Comparison of ENCODE assay signal across 18 cellular contexts in the genomic region with DNA sequence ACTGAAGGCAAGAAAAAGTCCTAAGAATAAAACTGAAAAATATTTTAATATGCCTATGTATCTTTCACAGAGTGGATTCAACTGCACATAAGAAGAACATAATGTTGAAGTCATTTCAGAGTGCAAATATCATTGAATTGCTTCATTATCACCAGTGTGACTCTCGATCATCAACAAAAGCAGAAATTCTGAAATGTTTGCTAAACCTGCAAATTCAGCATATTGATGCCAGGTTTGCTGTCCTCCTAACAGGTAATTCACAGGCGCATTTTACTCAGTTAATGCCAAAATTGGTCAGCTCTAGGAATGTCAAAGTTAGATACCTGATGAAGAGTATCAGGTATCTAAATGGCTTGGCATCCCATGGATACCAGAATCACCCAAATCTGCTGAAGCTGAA. TPM values are rescaled to one million over a fixed set of nuclear protein-coding genes. Genes with fewer than 3 reads are reported as not detected.
A peak's percentile ranks its signal among the peaks of the same experiment; 100 is the strongest.
DNase-seq lines count a peak whose midpoint lies in the region; ATAC-seq, FAIRE-seq and TF ChIP-seq lines count a peak whose summit lies in the region.
"Had no signal": no experiment of that assay in that cellular context is flagged by ENCODE, and none has a peak within 500 bp of the region (broad histone marks: within the 10 kb centered on the region; RNA-seq: fewer than 3 reads in every experiment).

No MANE protein-coding gene starts in this region.

- WGBS in smooth muscle cell (ENCODE audit: low lambda C conversion rate), result 97% methylated on average over 2 of the region's 2 CpGs

- intact Hi-C loops in natural killer cell (cut with micrococcal nuclease) (no loop called here), PC-3 (cut with micrococcal nuclease) (no loop called here)

- H3K4me3 ChIP-seq in smooth muscle cell (no peak overlapping the region), PC-3 (ENCODE audit: low read length) (no peak overlapping the region)
- H3K4me3 ChIP-seq: BLaER1, GM12878, HAP-1 had no signal

- H3K36me3 Mint-ChIP-seq in natural killer cell (peaks cover 28% of the 10 kb centered on the region), WTC11 (peaks cover 68% of the 10 kb centered on the region)
- peaks cover 46% of the 10 kb centered on the region for H3K36me3 Mint-ChIP-seq in natural killer cell treated with Interleukin-12 subunit alpha and Interleukin-12 subunit beta and Interleukin-15 and Interleukin-18, amount 100 ng/mL, for 72 hours

- H3K27ac ChIP-seq in smooth muscle cell (ENCODE audit: low read depth) (peak overlapping the region; percentile 10), PC-3 (ENCODE audit: low read length) (no peak overlapping the region)
- H3K27ac ChIP-seq: BLaER1, HL-60 had no signal

- DNase-seq in natural killer cell, result no peak
- no peak for DNase-seq in natural killer cell treated with Interleukin-12 subunit alpha and Interleukin-12 subunit beta and Interleukin-15 and Interleukin-18, amount 100 ng/mL, for 72 hours (ENCODE audit: low spot score)
- no peak for DNase-seq in GM19239 (ENCODE audit: insufficient read length, low spot score)
- no peak for DNase-seq in WTC11 (ENCODE audit: low spot score)
- no peak for DNase-seq in smooth muscle cell (lab: John Stamatoyannopoulos, UW; ENCODE audit: unreplicated experiment)
- DNase-seq in NCI-H2081 treated with DMSO at 0.1 percent for 48 hours (lab: John Stamatoyannopoulos, UW), result no peak
- DNase-seq in PC-3, result no peak
- DNase-seq: AML-193, DMS79, HFFc6, KG1 had no signal

- H3K4me2 ChIP-seq in smooth muscle cell, result no peak overlapping the region
- no peak overlapping the region for H3K4me2 ChIP-seq in PC-3 (ENCODE audit: low read length)
- H3K4me2 ChIP-seq: BLaER1 had no signal

- H3K9me3 ChIP-seq in smooth muscle cell (replicated peaks; ENCODE audit: low read depth) (no peaks in the 10 kb centered on the region), PC-3 (ENCODE audit: low read length) (no peaks in the 10 kb centered on the region)
- H3K9me3 ChIP-seq: BLaER1, HAP-1 had no signal

- CTCF ChIA-PET in WTC11 (lab: Charles Lee) (no interaction called here), PC-3 (lab: Charles Lee) (no interaction called here)

- no peaks in the 10 kb centered on the region for H3K9me2 ChIP-seq in PC-3 (replicated peaks; ENCODE audit: low read length)

- H3K79me2 ChIP-seq in smooth muscle cell (ENCODE audit: low read depth) (no peaks in the 10 kb centered on the region), PC-3 (ENCODE audit: low read length) (no peaks in the 10 kb centered on the region)

- ATAC-seq in natural killer cell, result no peak
- ATAC-seq in natural killer cell treated with Interleukin-12 subunit alpha and Interleukin-12 subunit beta and Interleukin-15 and Interleukin-18, amount 100 ng/mL, for 72 hours, result no peak
- ATAC-seq in WTC11, result no peak
- no peak for ATAC-seq in HG03520 (IDR thresholded peaks at IDR 0.05; ENCODE audit: unreplicated experiment)
- ATAC-seq in PC-3, result no peak
- ATAC-seq: GM12878 had no signal

- H3K9me3 Mint-ChIP-seq in natural killer cell, result no peaks in the 10 kb centered on the region
- no peaks in the 10 kb centered on the region for H3K9me3 Mint-ChIP-seq in natural killer cell treated with Interleukin-12 subunit alpha and Interleukin-12 subunit beta and Interleukin-15 and Interleukin-18, amount 100 ng/mL, for 72 hours
- no peaks in the 10 kb centered on the region for H3K9me3 Mint-ChIP-seq in WTC11
- H3K9me3 Mint-ChIP-seq: HFFc6 had no signal

- no peak for TF ChIP-seq CTCF in natural killer cell (IDR thresholded peaks at IDR 0.05)
- no peak for TF ChIP-seq CTCF in WTC11 (IDR thresholded peaks at IDR 0.05)
- no peak for TF ChIP-seq CTCF in smooth muscle cell (IDR thresholded peaks at IDR 0.05; ENCODE audit: borderline replicate concordance, insufficient read depth, poor library complexity, severe bottlenecking)
- TF ChIP-seq CTCF in PC-3 (conservative IDR thresholded peaks at IDR 0.05; ENCODE audit: low read depth, low read length), result no peak

- H4K20me1 ChIP-seq in smooth muscle cell (ENCODE audit: low read depth) (peaks cover 14% of the 10 kb centered on the region), PC-3 (ENCODE audit: low read length) (no peaks in the 10 kb centered on the region)

- BruUV-seq in PC-3 (replicated peaks; lab: Mats Ljungman, UMichigan), result no TSS peak

- H3K4me1 ChIP-seq in smooth muscle cell (ENCODE audit: low read depth) (no peaks in the 10 kb centered on the region), PC-3 (ENCODE audit: insufficient read depth, low read length) (no peaks in the 10 kb centered on the region)
- H3K4me1 ChIP-seq: BLaER1, HAP-1 had no signal

- H3K4me3 Mint-ChIP-seq in natural killer cell (no peak overlapping the region), WTC11 (no peak overlapping the region)
- H3K4me3 Mint-ChIP-seq in natural killer cell treated with Interleukin-12 subunit alpha and Interleukin-12 subunit beta and Interleukin-15 and Interleukin-18, amount 100 ng/mL, for 72 hours, result no peak overlapping the region
- H3K4me3 Mint-ChIP-seq: HFFc6 had no signal

- POLR2A ChIA-PET in WTC11 (lab: Charles Lee), result no interaction called here
- POLR2A ChIA-PET in PC-3 (lab: Charles Lee; ENCODE audit: unreplicated experiment), result no interaction called here

- H3K27me3 ChIP-seq in smooth muscle cell (ENCODE audit: low read depth), result no peaks in the 10 kb centered on the region
- no peaks in the 10 kb centered on the region for H3K27me3 ChIP-seq in PC-3 (ENCODE audit: low read length)
- H3K27me3 ChIP-seq: BLaER1 had no signal

- FAIRE-seq in GM19239 (lab: Jason Lieb, UNC), result peak; percentile 23
- FAIRE-seq: GM12878, GM18507, H1 had no signal

- H3K36me3 ChIP-seq in smooth muscle cell (ENCODE audit: low read depth), result peaks cover 9% of the 10 kb centered on the region
- peaks cover 11% of the 10 kb centered on the region; the same call in 1 of the 2 replicates for H3K36me3 ChIP-seq in PC-3 (ENCODE audit: low read depth, low read length)

- H3K4me1 Mint-ChIP-seq in natural killer cell (no peaks in the 10 kb centered on the region), WTC11 (no peaks in the 10 kb centered on the region)
- peaks cover 3 to 8% of the 10 kb centered on the region in 2 donors for H3K4me1 Mint-ChIP-seq in natural killer cell treated with Interleukin-12 subunit alpha and Interleukin-12 subunit beta and Interleukin-15 and Interleukin-18, amount 100 ng/mL, for 72 hours (ENCODE audit: low read depth in 2 of 2)

- H3K9ac ChIP-seq in smooth muscle cell (ENCODE audit: low read depth) (no peak overlapping the region), PC-3 (ENCODE audit: low read length) (no peak overlapping the region)
- H3K9ac ChIP-seq: BLaER1 had no signal

- H2AFZ ChIP-seq in smooth muscle cell (ENCODE audit: low read depth), result no peak overlapping the region
- H2AFZ ChIP-seq in PC-3 (ENCODE audit: low read length), result no peak overlapping the region

- H3F3A ChIP-seq in smooth muscle cell (ENCODE audit: low read depth) (peaks cover 28% of the 10 kb centered on the region), PC-3 (ENCODE audit: low read length, unreplicated experiment) (no peaks in the 10 kb centered on the region)

- peak overlapping the region; percentile 20 to 80 for H3K27ac Mint-ChIP-seq in natural killer cell
- H3K27ac Mint-ChIP-seq in natural killer cell treated with Interleukin-12 subunit alpha and Interleukin-12 subunit beta and Interleukin-15 and Interleukin-18, amount 100 ng/mL, for 72 hours, result no peak overlapping the region
- H3K27ac Mint-ChIP-seq in WTC11, result peak overlapping the region; percentile 13; the same call in 1 of the 2 replicates

- H3K27me3 Mint-ChIP-seq in natural killer cell (ENCODE audit: low read depth in 2 of 2) (no peaks in the 10 kb centered on the region), WTC11 (ENCODE audit: low read depth) (no peaks in the 10 kb centered on the region)
- H3K27me3 Mint-ChIP-seq in natural killer cell treated with Interleukin-12 subunit alpha and Interleukin-12 subunit beta and Interleukin-15 and Interleukin-18, amount 100 ng/mL, for 72 hours, result no peaks in the 10 kb centered on the region

TF ChIP-seq in WTC11, 78 proteins besides CTCF, POLR2A, EP300 and RAD21 (continues in another document):
- no peak for TF ChIP-seq FOXP1 (CRISPR knock-in tag; IDR thresholded peaks at IDR 0.05; ENCODE audit: borderline replicate concordance)
- TF ChIP-seq CREM (CRISPR knock-in tag; IDR thresholded peaks at IDR 0.05), result no peak
- TF ChIP-seq NR1H2 (CRISPR knock-in tag; IDR thresholded peaks at IDR 0.05), result no peak
- no peak for TF ChIP-seq JAZF1 (CRISPR knock-in tag; IDR thresholded peaks at IDR 0.05)
- TF ChIP-seq JUN (CRISPR knock-in tag; IDR thresholded peaks at IDR 0.05), result no peak
- TF ChIP-seq IRF2 (CRISPR knock-in tag; IDR thresholded peaks at IDR 0.05; ENCODE audit: borderline replicate concordance, low read depth), result no peak
- TF ChIP-seq ZNF671 (CRISPR knock-in tag; IDR thresholded peaks at IDR 0.05), result no peak
- TF ChIP-seq ZNF121 (CRISPR knock-in tag; IDR thresholded peaks at IDR 0.05), result no peak
- TF ChIP-seq, protein P1, sequence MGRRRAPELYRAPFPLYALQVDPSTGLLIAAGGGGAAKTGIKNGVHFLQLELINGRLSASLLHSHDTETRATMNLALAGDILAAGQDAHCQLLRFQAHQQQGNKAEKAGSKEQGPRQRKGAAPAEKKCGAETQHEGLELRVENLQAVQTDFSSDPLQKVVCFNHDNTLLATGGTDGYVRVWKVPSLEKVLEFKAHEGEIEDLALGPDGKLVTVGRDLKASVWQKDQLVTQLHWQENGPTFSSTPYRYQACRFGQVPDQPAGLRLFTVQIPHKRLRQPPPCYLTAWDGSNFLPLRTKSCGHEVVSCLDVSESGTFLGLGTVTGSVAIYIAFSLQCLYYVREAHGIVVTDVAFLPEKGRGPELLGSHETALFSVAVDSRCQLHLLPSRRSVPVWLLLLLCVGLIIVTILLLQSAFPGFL (CRISPR knock-in tag; IDR thresholded peaks at IDR 0.05; ENCODE audit: borderline replicate concordance), result no peak
- no peak for TF ChIP-seq HMGA2 (CRISPR knock-in tag; IDR thresholded peaks at IDR 0.05)
- no peak for TF ChIP-seq MXD4 (CRISPR knock-in tag; IDR thresholded peaks at IDR 0.05; ENCODE audit: borderline replicate concordance)
- TF ChIP-seq OVOL2 (CRISPR knock-in tag; IDR thresholded peaks at IDR 0.05; ENCODE audit: borderline replicate concordance), result no peak
- no peak for TF ChIP-seq GRHL2 (CRISPR knock-in tag; IDR thresholded peaks at IDR 0.05; ENCODE audit: insufficient replicate concordance, severe bottlenecking)
- no peak for TF ChIP-seq NR2C2 (CRISPR knock-in tag; IDR thresholded peaks at IDR 0.05)
- TF ChIP-seq NFATC4 (CRISPR knock-in tag; IDR thresholded peaks at IDR 0.05), result no peak
- TF ChIP-seq ZNF396 (CRISPR knock-in tag; IDR thresholded peaks at IDR 0.05; ENCODE audit: borderline replicate concordance), result no peak

RNA-seq across cellular contexts. Expression of a gene that starts 52.0 kb away (rescaled TPM):
- 100 to 1,000 TPM in 2 of 3 donors, 10 to 100 TPM in 1; 97.9 to 104 (median 104) TPM for total RNA-seq in natural killer cell
- total RNA-seq in natural killer cell treated with Interleukin-12 subunit alpha and Interleukin-12 subunit beta and Interleukin-15 and Interleukin-18, amount 100 ng/mL, for 72 hours, result 100 to 1,000 TPM; 214 to 225 TPM
- total RNA-seq in WTC11 (2021), result 319 to 326 TPM (median 321 TPM) in 3 replicates
- 334 and 400 TPM in 2 replicates for total RNA-seq in smooth muscle cell
- polyA plus RNA-seq in smooth muscle cell, result 172 and 186 TPM in 2 replicates
- 94.7 and 122 TPM in 2 replicates for total RNA-seq in PC-3 (2014; rRNA removed)

Comparison
In these comparisons a context has a peak if more than half of its experiments do, and no peak if none do; other contexts are left out.
1. H3K27ac Mint-ChIP-seq: peak in natural killer cell (2 of 2) and WTC11 (single experiment); none in natural killer cell treated with Interleukin-12 subunit alpha and Interleukin-12 subunit beta and Interleukin-15 and Interleukin-18, amount 100 ng/mL, for 72 hours (0 of 2).